In genomic region chr3:11346416-11346815, GRCh38 we compare ENCODE assay signal across 30 cellular contexts.
DNase-seq lines count a peak whose midpoint lies in the region; ATAC-seq and TF ChIP-seq lines count a peak whose summit lies in the region.
"Had no signal": no experiment of that assay in that cellular context is flagged by ENCODE, and none has a peak within 500 bp of the region (broad histone marks: within the 10 kb centered on the region; RNA-seq: fewer than 3 reads in every experiment).

No MANE protein-coding gene starts in this region.

- no peak overlapping the region for H2BK120ac ChIP-seq in mesendoderm (ENCODE audit: low read depth, low read length)

- H3K4me1 ChIP-seq in RWPE2 (ENCODE audit: insufficient read depth, poor library complexity, severe bottlenecking) = peaks cover 8% of the 10 kb centered on the region
- no peaks in the 10 kb centered on the region for H3K4me1 ChIP-seq in upper lobe of right lung
- H3K4me1 ChIP-seq in mesendoderm (ENCODE audit: control insufficient read depth, low read depth, low read length) = no peaks in the 10 kb centered on the region
- H3K4me1 ChIP-seq: heart left ventricle, left ventricle myocardium inferior, vagina had no signal

- H3K4me3 ChIP-seq in RWPE2 (ENCODE audit: severe bottlenecking) (no peak overlapping the region), fibroblast of villous mesenchyme (ENCODE audit: low read depth, low read length) (no peak overlapping the region), upper lobe of right lung (no peak overlapping the region), mesendoderm (ENCODE audit: low read length) (no peak overlapping the region)
- H3K4me3 ChIP-seq: adrenal gland, GM23248, heart left ventricle, left ventricle myocardium inferior, ovary, SJSA1, smooth muscle cell, vagina had no signal

- H4K8ac ChIP-seq in mesendoderm (ENCODE audit: low read depth, low read length) = no peak overlapping the region

- no peaks in the 10 kb centered on the region for H3K9me3 Mint-ChIP-seq in mesothelial cell of epicardium
- H3K9me3 Mint-ChIP-seq: CD8-positive, alpha-beta memory T cell had no signal

- no peak overlapping the region for H3K56ac ChIP-seq in mesendoderm (ENCODE audit: low read length)

- peaks cover 58% of the 10 kb centered on the region for H3K36me3 Mint-ChIP-seq in mesothelial cell of epicardium

- H3K23ac ChIP-seq in mesendoderm (ENCODE audit: low read length) = no peak overlapping the region

- H3K27ac ChIP-seq in RWPE2 (ENCODE audit: poor library complexity, severe bottlenecking) (peak overlapping the region; percentile 17), upper lobe of right lung (no peak overlapping the region), mesendoderm (ENCODE audit: low read depth, low read length) (no peak overlapping the region)
- H3K27ac ChIP-seq: adrenal gland, GM23248, heart left ventricle, left ventricle myocardium inferior, ovary, SJSA1, vagina had no signal

- ATAC-seq in RWPE2 (ENCODE audit: low read depth) (peak; percentile 84), upper lobe of right lung (peak; percentile 50), GM18907 (IDR thresholded peaks at IDR 0.05; ENCODE audit: unreplicated experiment) (no peak)
- ATAC-seq: heart left ventricle, Panc1 had no signal

- H3K9ac ChIP-seq in mesendoderm (ENCODE audit: low read length) = no peak overlapping the region
- H3K9ac ChIP-seq: GM23248 had no signal

- H2AK5ac ChIP-seq in mesendoderm (ENCODE audit: low read length) = no peak overlapping the region

- H3K4ac ChIP-seq in mesendoderm (ENCODE audit: low read depth, low read length) = no peak overlapping the region

- H3K4me3 Mint-ChIP-seq in mesothelial cell of epicardium = no peak overlapping the region
- H3K4me3 Mint-ChIP-seq: CD8-positive, alpha-beta memory T cell; nephron progenitor cell had no signal

- no peak overlapping the region for H2BK5ac ChIP-seq in mesendoderm (ENCODE audit: low read length)

- no peak overlapping the region for H3K18ac ChIP-seq in mesendoderm (ENCODE audit: low read length)

- H3K27me3 Mint-ChIP-seq in mesothelial cell of epicardium (ENCODE audit: low read depth) = no peaks in the 10 kb centered on the region

- intact Hi-C loops in upper lobe of right lung (cut with DNase I) = no loop called here

- DNase-seq in HCEC 1CT (peak; percentile 20), RWPE2 (ENCODE audit: low spot score) (no peak), fibroblast of villous mesenchyme (ENCODE audit: low read depth) (peak; percentile 40), upper lobe of right lung (no peak), mesothelial cell of epicardium (ENCODE audit: low spot score in 2 of 2, unreplicated experiment in 2 of 2) (no peak), mesendoderm (no peak)
- DNase-seq: activated CD8-positive, alpha-beta memory T cell treated with anti-CD3 and anti-CD28 coated beads for 24 hours; activated T-cell treated with anti-CD3 and anti-CD28 coated beads, Interleukin-2, amount 50 U/mL, for 1 hour; adrenal gland; caudate nucleus; CD8-positive, alpha-beta memory T cell; dermis blood vessel endothelial cell; DMS153; GDM1; GM23248; heart left ventricle; KG1; left ventricle myocardium inferior; NCI-H146; NCI-H524; nephron progenitor cell; ovary; stimulated activated CD4-positive, alpha-beta T cell treated with anti-CD3 and anti-CD28 coated beads, Interleukin-2, amount 100 ng/mL, for 24 hours; substantia nigra; T-helper 1 cell had no signal

- H4K5ac ChIP-seq in mesendoderm (ENCODE audit: low read length) = no peak overlapping the region

- no peak overlapping the region for H2BK15ac ChIP-seq in mesendoderm (replicated peaks; ENCODE audit: low read depth)

- no peaks in the 10 kb centered on the region for H3K79me1 ChIP-seq in mesendoderm (ENCODE audit: low read length)

- TF ChIP-seq CTCF in RWPE2 (IDR thresholded peaks at IDR 0.05; ENCODE audit: poor library complexity, severe bottlenecking) (no peak), fibroblast of villous mesenchyme (IDR thresholded peaks at IDR 0.05; ENCODE audit: insufficient read depth, low read depth, low read length) (no peak), upper lobe of right lung (IDR thresholded peaks at IDR 0.05) (no peak), mesothelial cell of epicardium (IDR thresholded peaks at IDR 0.05; ENCODE audit: unreplicated experiment) (no peak)

- H3K4me2 ChIP-seq in mesendoderm (ENCODE audit: low read length) = no peak overlapping the region
- H3K4me2 ChIP-seq: smooth muscle cell had no signal

- H3K27me3 ChIP-seq in RWPE2 (ENCODE audit: insufficient read depth, poor library complexity, severe bottlenecking) = no peaks in the 10 kb centered on the region
- no peaks in the 10 kb centered on the region for H3K27me3 ChIP-seq in upper lobe of right lung
- no peaks in the 10 kb centered on the region for H3K27me3 ChIP-seq in mesendoderm (ENCODE audit: insufficient read depth, low read length, poor library complexity)
- H3K27me3 ChIP-seq: adrenal gland, heart left ventricle, ovary, SJSA1, vagina had no signal

- H3K79me2 ChIP-seq in mesendoderm (ENCODE audit: control insufficient read depth, insufficient read depth, low read length) = no peaks in the 10 kb centered on the region

- H3K9me3 ChIP-seq in RWPE2 (ENCODE audit: severe bottlenecking) (no peaks in the 10 kb centered on the region), upper lobe of right lung (no peaks in the 10 kb centered on the region)
- H3K9me3 ChIP-seq: adrenal gland, heart left ventricle, left ventricle myocardium inferior, ovary, SJSA1, vagina had no signal

- H3K36me3 ChIP-seq in RWPE2 (ENCODE audit: low read depth) (peaks cover 58% of the 10 kb centered on the region), upper lobe of right lung (peaks cover 57% of the 10 kb centered on the region), mesendoderm (ENCODE audit: control insufficient read depth, insufficient read depth, low read length) (no peaks in the 10 kb centered on the region)
- H3K36me3 ChIP-seq: ovary had no signal

- no peaks in the 10 kb centered on the region for H3K4me1 Mint-ChIP-seq in mesothelial cell of epicardium
- H3K4me1 Mint-ChIP-seq: CD8-positive, alpha-beta memory T cell; nephron progenitor cell had no signal

- no CpG with 5 or more reads among the region's 1 CpG for WGBS in mesendoderm (ENCODE audit: extremely low coverage, insufficient coverage, low lambda C conversion rate)

- H3K27ac Mint-ChIP-seq in mesothelial cell of epicardium = no peak overlapping the region
- H3K27ac Mint-ChIP-seq: nephron progenitor cell had no signal

Comparison
In these comparisons a context has a peak if more than half of its experiments do, and no peak if none do; other contexts are left out.
1. DNase-seq: peak in HCEC 1CT (single experiment) and fibroblast of villous mesenchyme (single experiment); none in RWPE2 (single experiment), upper lobe of right lung (single experiment), mesothelial cell of epicardium (0 of 2) and mesendoderm (single experiment).